In genomic region chrX:387729-388128, GRCh38 we compare ENCODE assay signal across 8 cellular contexts. TPM values are rescaled to one million over a fixed set of nuclear protein-coding genes. Genes with fewer than 3 reads are reported as not detected.
DNase-seq lines count a peak whose midpoint lies in the region; ATAC-seq and TF ChIP-seq lines count a peak whose summit lies in the region.

No MANE protein-coding gene starts in this region.

- peaks cover 8% of the 10 kb centered on the region for H3K27me3 Mint-ChIP-seq in glutamatergic neuron (ENCODE audit: unreplicated experiment)

- no peak overlapping the region for H3K27ac Mint-ChIP-seq in glutamatergic neuron (ENCODE audit: unreplicated experiment)

- H3K27me3 ChIP-seq in GM23248 (replicated peaks; ENCODE audit: insufficient read depth) (no peaks in the 10 kb centered on the region), gastrocnemius medialis (no peaks in the 10 kb centered on the region)

- H3K4me2 ChIP-seq in GM23248 (ENCODE audit: unreplicated experiment): peak overlapping the region; percentile 78

- H3K4me3 ChIP-seq in GM23248 (peak overlapping the region; percentile 79), WI38 (ENCODE audit: low read depth, low read length) (peak overlapping the region; percentile 83), gastrocnemius medialis (peak overlapping the region; percentile 54 to 98 (median 85))

- H3K36me3 ChIP-seq in GM23248 (ENCODE audit: low read depth): no peaks in the 10 kb centered on the region
- H3K36me3 ChIP-seq in gastrocnemius medialis: no peaks in the 10 kb centered on the region

- no peaks in the 10 kb centered on the region for H4K20me1 ChIP-seq in GM23248 (ENCODE audit: insufficient read depth)

- no peaks in the 10 kb centered on the region for H3K79me2 ChIP-seq in GM23248 (ENCODE audit: insufficient read depth)

- no peaks in the 10 kb centered on the region for H3F3A ChIP-seq in GM23248 (ENCODE audit: insufficient read depth)

- 63 to 68% methylated on average over 14 of the region's 14 CpGs for WGBS in GM23248 (ENCODE audit: low coverage in 1 of 2, low lambda C conversion rate in 2 of 2, missing lambda C conversion rate in 2 of 2), 2 experiments

- no peak for TF ChIP-seq CTCF in WI38 (IDR thresholded peaks at IDR 0.05; ENCODE audit: low read depth, low read length)
- TF ChIP-seq CTCF in glutamatergic neuron (IDR thresholded peaks at IDR 0.05; ENCODE audit: partially characterized antibody, unreplicated experiment): no peak
- TF ChIP-seq CTCF in gastrocnemius medialis (IDR thresholded peaks at IDR 0.05 in 4 of 5, conservative IDR thresholded peaks at IDR 0.05 in 1 of 5): no peak

- ATAC-seq in gastrocnemius medialis (no peak), GM19023 (IDR thresholded peaks at IDR 0.05; ENCODE audit: unreplicated experiment) (no peak)

- H3K36me3 Mint-ChIP-seq in glutamatergic neuron (ENCODE audit: unreplicated experiment): no peaks in the 10 kb centered on the region

- TF ChIP-seq POLR2A in gastrocnemius medialis (IDR thresholded peaks at IDR 0.05): no peak

- H3K4me3 Mint-ChIP-seq in glutamatergic neuron (ENCODE audit: unreplicated experiment): peak overlapping the region; percentile 96

- H3K4me1 Mint-ChIP-seq in glutamatergic neuron (ENCODE audit: low read depth, unreplicated experiment): no peaks in the 10 kb centered on the region

- peak overlapping the region; percentile 97 for H3K9ac ChIP-seq in GM23248

- H3K4me1 ChIP-seq in GM23248 (ENCODE audit: insufficient read depth) (0 out of 2 replicates have a peak, but pooled peaks cover 5% of the 10 kb centered on the region), gastrocnemius medialis (peaks cover 7% of the 10 kb centered on the region in 2 donors)

- DNase-seq in GM23248 (no peak), glutamatergic neuron (no peak), gastrocnemius medialis (no peak), ecto neural progenitor cell (ENCODE audit: low spot score) (no peak), NCI-H1092 treated with DMSO at 0.1 percent for 48 hours (lab: John Stamatoyannopoulos, UW) (no peak), ureter (ENCODE audit: low spot score) (no peak)

- H2AFZ ChIP-seq in GM23248: peak overlapping the region; percentile 100

- in situ Hi-C loops in GM23248 (cut with MboI) (no loop called here), gastrocnemius medialis (cut with MboI; ENCODE audit: low sequenced_read_pairs in 4 of 4) (loop anchor here in 1 of 4 donors (10.0 kb wide), 1 partner anchor 63 kb away; no protein-coding TSS in a partner anchor)

- H3K9me3 ChIP-seq in GM23248 (ENCODE audit: low read depth) (no peaks in the 10 kb centered on the region), gastrocnemius medialis (no peaks in the 10 kb centered on the region)

- H3K9me3 Mint-ChIP-seq in glutamatergic neuron (ENCODE audit: unreplicated experiment): peaks cover 6% of the 10 kb centered on the region

- H3K27ac ChIP-seq in GM23248: 0 out of 2 replicates have a peak overlapping the region, but pooled peaks have one; percentile 13
- peak overlapping the region; percentile 96 to 99 (median 98) for H3K27ac ChIP-seq in gastrocnemius medialis

- intact Hi-C loops in gastrocnemius medialis (cut with DNase I; ENCODE audit: low total_unique reads): loop anchor here (2.0 to 10.0 kb wide), 4 partner anchors 15 to 1005 kb away; partner anchors contain the start of genes GTPBP6 and SLC25A6

- no peaks in the 10 kb centered on the region for H3K9me2 ChIP-seq in GM23248 (ENCODE audit: insufficient read depth)

RNA-seq across cellular contexts. Expression of gene PPP2R3B, which starts 1.0 kb away (rescaled TPM):
- total RNA-seq in GM23248 (2014; rRNA removed; shearing (Covaris generic)): 16.6 and 20.5 TPM in 2 replicates
- polyA plus RNA-seq in GM23248 (2016; fragmentation: Nextera tagmentation; extraction: Ambion mirVana): 4.7 and 7.4 TPM in 2 replicates
- total RNA-seq in glutamatergic neuron (ENCODE audit: unreplicated experiment) (36.1 TPM), gastrocnemius medialis (100 to 1,000 TPM in 1 of 4 donors, 10 to 100 TPM in 3; 53.8 to 103 (median 69.4) TPM), ureter (18.7 TPM)
